ENCODE assay signal across 16 cellular contexts in the genomic region with DNA sequence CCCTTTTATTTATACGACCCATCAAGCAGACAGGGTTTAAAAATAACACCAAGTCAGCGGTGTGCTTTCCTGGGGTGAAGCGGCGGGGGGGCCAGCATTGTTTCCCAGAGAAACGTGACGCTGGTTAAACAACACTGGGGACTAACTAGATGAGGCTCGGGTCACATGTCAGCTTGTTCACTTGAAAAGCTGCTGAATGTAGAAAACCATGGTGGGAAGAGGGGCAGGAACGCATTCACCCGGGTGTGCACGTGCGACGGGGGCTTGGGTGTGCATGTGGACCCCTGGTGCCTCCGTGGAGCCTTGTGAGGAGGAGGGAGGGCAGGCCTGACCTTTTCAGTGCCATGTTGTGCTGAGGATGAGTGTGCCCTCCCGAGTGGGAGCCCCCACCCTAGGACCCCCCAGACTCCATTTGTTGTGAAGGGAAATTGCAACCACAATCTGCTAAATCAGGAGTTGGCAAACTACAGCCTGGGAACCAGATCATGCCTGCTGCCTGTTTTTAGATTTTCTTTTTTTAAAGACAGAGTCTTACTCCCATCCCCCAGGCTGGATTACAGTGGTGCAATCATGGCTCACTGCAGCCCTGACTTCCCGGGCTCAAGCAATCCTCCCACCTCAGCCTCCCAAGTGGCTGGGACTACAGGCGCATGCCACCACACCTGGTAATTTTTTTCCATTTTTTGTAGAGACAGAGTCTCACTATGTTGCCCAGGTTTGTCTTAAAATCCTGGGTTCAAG.
DNase-seq lines count a peak whose midpoint lies in the region; ATAC-seq, FAIRE-seq and TF ChIP-seq lines count a peak whose summit lies in the region.
"Had no signal": no experiment of that assay in that cellular context is flagged by ENCODE, and none has a peak within 500 bp of the region (broad histone marks: within the 10 kb centered on the region; RNA-seq: fewer than 3 reads in every experiment).

No MANE protein-coding gene starts in this region.

- H3K27ac ChIP-seq in right lobe of liver (no peak overlapping the region), HepG2 (ENCODE audit: extremely low read length, insufficient read depth, low read length) (no peak overlapping the region), brain microvascular endothelial cell (no peak overlapping the region)
- H3K27ac ChIP-seq: neutrophil, upper lobe of left lung had no signal

- intact Hi-C loops in right lobe of liver (cut with DNase I) (no loop called here), HepG2 (cut with micrococcal nuclease; ENCODE audit: unreplicated experiment) (no loop called here), Caco-2 (cut with micrococcal nuclease; ENCODE audit: unreplicated experiment) (no loop called here)

- POLR2A ChIA-PET in HepG2 (lab: Yijun Ruan, JAX) = no interaction called here
- POLR2A ChIA-PET in Caco-2 (lab: Charles Lee) = interaction anchor here (0.7 kb wide), 1 partner anchor 17 kb away, joined by 8 read pairs; no protein-coding TSS in a partner anchor

- no peaks in the 10 kb centered on the region for H3K36me3 ChIP-seq in right lobe of liver
- no peaks in the 10 kb centered on the region; a peak in 1 of 5 replicates for H3K36me3 ChIP-seq in HepG2 (replicated peaks in 1 of 2; ENCODE audit: control insufficient read depth in 1 of 2, insufficient read depth in 2 of 2, low read length in 2 of 2)
- no peaks in the 10 kb centered on the region for H3K36me3 ChIP-seq in brain microvascular endothelial cell (replicated peaks)
- no peaks in the 10 kb centered on the region; the same call in 1 of the 2 replicates for H3K36me3 ChIP-seq in Caco-2 (ENCODE audit: control insufficient read depth, insufficient read depth, low read length)
- H3K36me3 ChIP-seq: neutrophil, upper lobe of left lung had no signal

- no peaks in the 10 kb centered on the region for H3K9me3 Mint-ChIP-seq in Caco-2 (ENCODE audit: unreplicated experiment)
- H3K9me3 Mint-ChIP-seq: dendritic cell treated with granulocyte-macrophage colony-stimulating factor and Interleukin-4, amounts not matched to agents 40 ng/mL and 50 ng/mL, for 4 days had no signal

- no peaks in the 10 kb centered on the region for H3K27me3 ChIP-seq in right lobe of liver
- H3K27me3 ChIP-seq in HepG2 (ENCODE audit: control insufficient read depth in 1 of 2, insufficient read depth in 2 of 2, low read length in 2 of 2) = no peaks in the 10 kb centered on the region
- no peaks in the 10 kb centered on the region for H3K27me3 ChIP-seq in brain microvascular endothelial cell (replicated peaks)
- no peaks in the 10 kb centered on the region for H3K27me3 ChIP-seq in Caco-2 (replicated peaks; ENCODE audit: control insufficient read depth, insufficient read depth, low read length)
- H3K27me3 ChIP-seq: upper lobe of left lung had no signal

- H3K4me3 Mint-ChIP-seq in Caco-2 (ENCODE audit: unreplicated experiment) = no peak overlapping the region
- H3K4me3 Mint-ChIP-seq: dendritic cell treated with granulocyte-macrophage colony-stimulating factor and Interleukin-4, amounts not matched to agents 40 ng/mL and 50 ng/mL, for 4 days had no signal

- WGBS in right lobe of liver (ENCODE audit: insufficient coverage, low coverage, low lambda C conversion rate, missing lambda C conversion rate) = 76% methylated on average over 10 of the region's 16 CpGs
- 97% methylated on average over 14 of the region's 16 CpGs for WGBS in HepG2 (ENCODE audit: low lambda C conversion rate)

- TF ChIP-seq POLR2A in right lobe of liver (IDR thresholded peaks at IDR 0.05) (no peak), HepG2 (IDR thresholded peaks at IDR 0.05; ENCODE audit: insufficient read depth in 1 of 2, low read depth in 2 of 2, low read length in 2 of 2) (no peak)

- H3K36me3 Mint-ChIP-seq in Caco-2 (ENCODE audit: insufficient read depth, unreplicated experiment) = no peaks in the 10 kb centered on the region

- FAIRE-seq in HepG2 (lab: Jason Lieb, UNC) = no peak
- FAIRE-seq: HTR-8/SVneo, keratinocyte had no signal

- H4K20me1 ChIP-seq in HepG2 (ENCODE audit: insufficient read depth, low read length) = peaks cover 7% of the 10 kb centered on the region; the same call in 1 of the 2 replicates

- H3K4me3 ChIP-seq in right lobe of liver (no peak overlapping the region), HepG2 (replicated peaks in 1 of 3; ENCODE audit: insufficient read depth in 1 of 3, low read depth in 2 of 3, low read length in 3 of 3) (no peak overlapping the region), brain microvascular endothelial cell (ENCODE audit: low read depth, low read length) (no peak overlapping the region), Caco-2 (ENCODE audit: low read depth, low read length) (no peak overlapping the region)
- H3K4me3 ChIP-seq: upper lobe of left lung had no signal

- BruUV-seq in HepG2 (replicated peaks; lab: Mats Ljungman, UMichigan) = no TSS peak
- no TSS peak for BruUV-seq in Caco-2 (replicated peaks; lab: Mats Ljungman, UMichigan)

- no peak overlapping the region for H3K27ac Mint-ChIP-seq in Caco-2 (ENCODE audit: unreplicated experiment)
- H3K27ac Mint-ChIP-seq: dendritic cell treated with granulocyte-macrophage colony-stimulating factor and Interleukin-4, amounts not matched to agents 40 ng/mL and 50 ng/mL, for 4 days had no signal

- no peaks in the 10 kb centered on the region for H3K27me3 Mint-ChIP-seq in Caco-2 (ENCODE audit: insufficient read depth, unreplicated experiment)

- no peak for DNase-seq in right lobe of liver
- no peak for DNase-seq in HepG2 (ENCODE audit: low spot score)
- DNase-seq in brain microvascular endothelial cell = peak; percentile 62
- peak; percentile 86 for DNase-seq in left kidney (ENCODE audit: low read depth, low spot score)
- no peak for DNase-seq in NOMO-1 treated with dmso at 0.1 percent for 144 hours (lab: John Stamatoyannopoulos, UW; ENCODE audit: unreplicated experiment)
- no peak for DNase-seq in Caco-2
- no peak for DNase-seq in Ammon's horn (ENCODE audit: low spot score)
- DNase-seq: ACHN; activated CD8-positive, alpha-beta memory T cell treated with anti-CD3 and anti-CD28 coated beads, Interleukin-2, amount 50 U/mL, for 48 hours; DMS153 had no signal

- TF ChIP-seq CTCF in right lobe of liver (IDR thresholded peaks at IDR 0.05) = no peak
- no peak for TF ChIP-seq CTCF in HepG2 (CRISPR knock-in tag; IDR thresholded peaks at IDR 0.05)
- no peak for TF ChIP-seq CTCF in brain microvascular endothelial cell (IDR thresholded peaks at IDR 0.05; ENCODE audit: low read depth, low read length, missing control alignments)
- TF ChIP-seq CTCF in Caco-2 (IDR thresholded peaks at IDR 0.05; ENCODE audit: insufficient read depth in 1 of 2, low read depth in 1 of 2, low read length in 1 of 2, severe bottlenecking in 1 of 2, unreplicated experiment in 1 of 2) = no peak

- H3K9me3 ChIP-seq in right lobe of liver (no peaks in the 10 kb centered on the region), HepG2 (ENCODE audit: low read length) (no peaks in the 10 kb centered on the region), Caco-2 (no peaks in the 10 kb centered on the region)
- H3K9me3 ChIP-seq: neutrophil, upper lobe of left lung had no signal

- CTCF ChIA-PET in HepG2 (lab: Yijun Ruan, JAX; ENCODE audit: low intra/inter-chr PET ratio, low total read pairs) (no interaction called here), Caco-2 (lab: Charles Lee) (no interaction called here)

- peaks cover 5% of the 10 kb centered on the region for H3K79me2 ChIP-seq in HepG2 (ENCODE audit: insufficient read depth, low read length)

- H3K4me1 Mint-ChIP-seq in Caco-2 (ENCODE audit: low read depth, unreplicated experiment) = peaks cover 13% of the 10 kb centered on the region

- TF ChIP-seq EP300 in HepG2 (IDR thresholded peaks at IDR 0.05; ENCODE audit: low read depth in 2 of 2, low read length in 2 of 2) (no peak), HepG2 (CRISPR knock-in tag; IDR thresholded peaks at IDR 0.05; ENCODE audit: borderline replicate concordance) (no peak)

- in situ Hi-C loops in HepG2 (cut with HindIII; ENCODE audit: extremely low pct_ligation_motif_present, low pct_unique_long_range_greater_than_20kb) = no loop called here
- in situ Hi-C loops in brain microvascular endothelial cell (cut with HindIII; ENCODE audit: low pct_ligation_motif_present, low sequenced_read_pairs) = no loop called here

- H3K4me1 ChIP-seq in right lobe of liver (peaks cover 0 to 13% (median 1%) of the 10 kb centered on the region in 4 donors), HepG2 (ENCODE audit: insufficient read depth, low read length) (peaks cover 20% of the 10 kb centered on the region), Caco-2 (peaks cover 12% of the 10 kb centered on the region)

- ATAC-seq in right lobe of liver (peak in 3 of 4 donors; percentile 23 to 50 (median 25)), HepG2 (no peak), GM19455 (IDR thresholded peaks at IDR 0.05; ENCODE audit: unreplicated experiment) (no peak)

- H3K4me2 ChIP-seq in HepG2 (ENCODE audit: low read depth, low read length) = no peak overlapping the region

- H3K9ac ChIP-seq in HepG2 (ENCODE audit: insufficient read depth, low read depth, low read length) = no peak overlapping the region

- no peak overlapping the region for H2AFZ ChIP-seq in HepG2 (ENCODE audit: low read length)

- TF ChIP-seq RAD21 in HepG2 (CRISPR knock-in tag; IDR thresholded peaks at IDR 0.05) = no peak

TF ChIP-seq in HepG2, 621 proteins besides CTCF, POLR2A, EP300 and RAD21 (continues in another document):
- TF ChIP-seq KMT2A (CRISPR knock-in tag; IDR thresholded peaks at IDR 0.05) (no peak), ZNF678 (CRISPR knock-in tag; IDR thresholded peaks at IDR 0.05) (no peak), HOXA5 (CRISPR knock-in tag; IDR thresholded peaks at IDR 0.05) (no peak)

Comparison
In these comparisons a context has a peak if more than half of its experiments do, and no peak if none do; other contexts are left out.
1. ATAC-seq: peak in right lobe of liver (3 of 4); none in HepG2 (single experiment) and GM19455 (single experiment).
2. DNase-seq: peak in brain microvascular endothelial cell (single experiment) and left kidney (single experiment); none in right lobe of liver (0 of 3), HepG2 (single experiment), NOMO-1 treated with dmso at 0.1 percent for 144 hours (single experiment), Caco-2 (0 of 2) and Ammon's horn (single experiment).